Comparison of ENCODE assay signal across 12 cellular contexts in the genomic region with DNA sequence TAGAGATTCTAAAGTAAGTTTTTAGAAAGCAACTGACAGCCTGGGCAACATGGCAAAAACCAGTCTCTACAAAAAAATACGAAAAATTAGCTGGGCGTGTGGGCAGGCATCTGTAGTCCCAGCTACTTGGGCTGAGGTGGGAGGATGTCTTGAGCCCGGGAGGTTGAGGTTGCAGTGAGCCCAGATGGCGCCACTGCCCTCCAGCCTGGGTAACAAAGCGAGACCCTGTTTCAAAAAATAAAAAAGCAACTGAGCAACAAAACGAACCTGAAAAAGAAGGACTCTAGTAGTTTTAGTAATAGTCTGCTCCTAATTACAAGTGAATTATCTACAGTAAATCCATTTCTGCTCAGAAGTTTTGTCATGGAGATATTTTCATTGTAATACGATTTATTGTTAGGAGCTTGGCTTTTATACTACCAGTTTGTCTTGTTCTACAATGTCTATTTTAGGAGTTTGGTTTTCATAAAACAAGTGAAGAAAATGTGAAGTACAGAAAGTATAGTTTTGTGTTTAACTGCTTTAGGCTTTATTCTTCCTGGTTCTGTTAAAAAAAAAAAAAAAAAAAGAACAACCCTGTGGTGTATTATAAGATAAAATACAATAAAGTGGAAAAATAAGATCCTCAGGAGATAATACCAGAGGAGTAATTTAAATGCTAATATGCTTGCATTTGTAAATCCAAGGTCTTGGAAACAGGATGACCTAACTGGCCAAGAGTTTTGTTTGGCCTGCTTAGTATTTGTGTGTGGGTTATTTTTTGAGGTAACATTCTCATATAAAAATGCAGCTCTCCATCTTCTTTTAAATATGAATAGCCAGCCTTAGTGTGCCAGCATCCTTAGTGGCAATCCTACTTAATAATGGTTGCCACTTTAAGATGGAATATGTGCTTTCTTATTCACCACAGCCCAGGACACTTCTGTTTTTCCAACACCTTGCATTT. TPM values are rescaled to one million over a fixed set of nuclear protein-coding genes. Genes with fewer than 3 reads are reported as not detected.
DNase-seq lines count a peak whose midpoint lies in the region; ATAC-seq and TF ChIP-seq lines count a peak whose summit lies in the region.
"Had no signal": no experiment of that assay in that cellular context is flagged by ENCODE, and none has a peak within 500 bp of the region (broad histone marks: within the 10 kb centered on the region; RNA-seq: fewer than 3 reads in every experiment).

No MANE protein-coding gene starts in this region.

- H3K9ac ChIP-seq in ES-I3 (ENCODE audit: low read depth, low read length): peak overlapping the region; percentile 14; the same call in 1 of the 2 replicates

- no peaks in the 10 kb centered on the region for H3K9me3 ChIP-seq in ES-I3 (ENCODE audit: control insufficient read depth, insufficient read depth, low read length)
- no peaks in the 10 kb centered on the region for H3K9me3 ChIP-seq in body of pancreas

- no peak for TF ChIP-seq POLR2A in body of pancreas (IDR thresholded peaks at IDR 0.05)

- ATAC-seq in memory B cell (ENCODE audit: low read depth) (no peak), HG02588 (IDR thresholded peaks at IDR 0.05; ENCODE audit: unreplicated experiment) (no peak), body of pancreas (no peak), HG03442 (IDR thresholded peaks at IDR 0.05; ENCODE audit: unreplicated experiment) (no peak)

- H3K4me3 Mint-ChIP-seq in activated T-helper 2 cell treated with anti-CD3 and anti-CD28 coated beads, Interferon-gamma antibody, Interleukin-2, Interleukin-4, amounts not matched to agents 10 μg/mL and 5 μg/mL and 100 μg/mL, durations not matched to agents 14 hours and 24 hours and 36 hours (ENCODE audit: low read depth): peak overlapping the region; percentile 66
- peak overlapping the region; percentile 18 for H3K4me3 Mint-ChIP-seq in memory B cell

- WGBS in body of pancreas, 2 donors: 63 to 69% methylated on average over 7 of the region's 7 CpGs

- peaks cover 40% of the 10 kb centered on the region for H3K36me3 Mint-ChIP-seq in activated T-helper 2 cell treated with anti-CD3 and anti-CD28 coated beads, Interferon-gamma antibody, Interleukin-2, Interleukin-4, amounts not matched to agents 10 μg/mL and 5 μg/mL and 100 μg/mL, durations not matched to agents 14 hours and 24 hours and 36 hours (ENCODE audit: low read depth)
- H3K36me3 Mint-ChIP-seq in memory B cell: peaks cover 10% of the 10 kb centered on the region

- no peaks in the 10 kb centered on the region for H3K27me3 Mint-ChIP-seq in activated T-helper 2 cell treated with anti-CD3 and anti-CD28 coated beads, Interferon-gamma antibody, Interleukin-2, Interleukin-4, amounts not matched to agents 10 μg/mL and 5 μg/mL and 100 μg/mL, durations not matched to agents 14 hours and 24 hours and 36 hours (ENCODE audit: low read depth)
- no peaks in the 10 kb centered on the region for H3K27me3 Mint-ChIP-seq in memory B cell

- H3K36me3 ChIP-seq in ES-I3 (ENCODE audit: insufficient read depth, low read length) (peaks cover 4% of the 10 kb centered on the region; the same call in 1 of the 2 replicates), body of pancreas (replicated peaks in 1 of 2; ENCODE audit: insufficient read depth in 1 of 2, low read depth in 2 of 2) (no peaks in the 10 kb centered on the region)

- H3K27ac ChIP-seq in HL-60 (replicated peaks) (no peak overlapping the region), body of pancreas (no peak overlapping the region)
- H3K27ac ChIP-seq: skin epidermis had no signal

- TF ChIP-seq CTCF in HL-60 (IDR thresholded peaks at IDR 0.05; ENCODE audit: insufficient read depth, low read length): no peak
- TF ChIP-seq CTCF in body of pancreas (IDR thresholded peaks at IDR 0.05): no peak

- H3K27me3 ChIP-seq in HL-60 (ENCODE audit: insufficient read depth, poor library complexity, severe bottlenecking): no peaks in the 10 kb centered on the region
- no peaks in the 10 kb centered on the region for H3K27me3 ChIP-seq in body of pancreas

- H3K4me3 ChIP-seq in HL-60 (replicated peaks; ENCODE audit: insufficient read depth, low read length): 0 out of 2 replicates have a peak overlapping the region, but pooled peaks have one; percentile 4
- H3K4me3 ChIP-seq in body of pancreas: no peak overlapping the region

- no peaks in the 10 kb centered on the region for H3K9me3 Mint-ChIP-seq in activated T-helper 2 cell treated with anti-CD3 and anti-CD28 coated beads, Interferon-gamma antibody, Interleukin-2, Interleukin-4, amounts not matched to agents 10 μg/mL and 5 μg/mL and 100 μg/mL, durations not matched to agents 14 hours and 24 hours and 36 hours
- no peaks in the 10 kb centered on the region for H3K9me3 Mint-ChIP-seq in memory B cell

- H3K4me1 Mint-ChIP-seq in activated T-helper 2 cell treated with anti-CD3 and anti-CD28 coated beads, Interferon-gamma antibody, Interleukin-2, Interleukin-4, amounts not matched to agents 10 μg/mL and 5 μg/mL and 100 μg/mL, durations not matched to agents 14 hours and 24 hours and 36 hours (ENCODE audit: low read depth): peaks cover 37% of the 10 kb centered on the region
- peaks cover 32% of the 10 kb centered on the region for H3K4me1 Mint-ChIP-seq in memory B cell

- H3K4me1 ChIP-seq in ES-I3 (ENCODE audit: insufficient read depth, low read length) (peaks cover 24% of the 10 kb centered on the region), body of pancreas (peaks cover 22% of the 10 kb centered on the region)

- DNase-seq in HL-60 (ENCODE audit: low read depth in 1 of 2, low spot score in 1 of 2) (no peak), memory B cell (ENCODE audit: low spot score in 2 of 2) (no peak), body of pancreas (no peak), activated gamma-delta T cell (lab: John Stamatoyannopoulos, UW) (no peak)
- DNase-seq in activated T-helper 2 cell treated with anti-CD3 and anti-CD28 coated beads, Interferon-gamma antibody, Interleukin-2, Interleukin-4, amounts not matched to agents 10 μg/mL and 5 μg/mL and 100 μg/mL, durations not matched to agents 14 hours and 24 hours and 36 hours (ENCODE audit: low spot score): no peak
- DNase-seq: central memory CD4-positive, alpha-beta T cell; kidney glomerular epithelial cell; NCI-H146 had no signal

- H3K27ac Mint-ChIP-seq in activated T-helper 2 cell treated with anti-CD3 and anti-CD28 coated beads, Interferon-gamma antibody, Interleukin-2, Interleukin-4, amounts not matched to agents 10 μg/mL and 5 μg/mL and 100 μg/mL, durations not matched to agents 14 hours and 24 hours and 36 hours: peak overlapping the region; percentile 23
- no peak overlapping the region for H3K27ac Mint-ChIP-seq in memory B cell

- intact Hi-C loops in activated T-helper 2 cell treated with anti-CD3 and anti-CD28 coated beads, Interferon-gamma antibody, Interleukin-2, Interleukin-4, amounts not matched to agents 10 μg/mL and 5 μg/mL and 100 μg/mL, durations not matched to agents 14 hours and 24 hours and 36 hours (cut with micrococcal nuclease): loop anchor here (5.0 kb wide), 1 partner anchor 146 kb away; a partner anchor contains a TSS
- intact Hi-C loops in body of pancreas (cut with DNase I): no loop called here

RNA-seq across cellular contexts. Expression of a gene that starts 2.8 kb away (rescaled TPM):
- total RNA-seq in activated T-helper 2 cell treated with anti-CD3 and anti-CD28 coated beads, Interferon-gamma antibody, Interleukin-2, Interleukin-4, amounts not matched to agents 10 μg/mL and 5 μg/mL and 100 μg/mL, durations not matched to agents 14 hours and 24 hours and 36 hours: 55.1 and 55.2 TPM in 2 replicates
- 10 to 100 TPM; 15.5 to 17.9 TPM for total RNA-seq in body of pancreas
